Comparison of ENCODE assay signal across 17 cellular contexts in genomic region chr22:22798716-22799115, GRCh38.
DNase-seq lines count a peak whose midpoint lies in the region; ATAC-seq and TF ChIP-seq lines count a peak whose summit lies in the region.
"Had no signal": no experiment of that assay in that cellular context is flagged by ENCODE, and none has a peak within 500 bp of the region (broad histone marks: within the 10 kb centered on the region; RNA-seq: fewer than 3 reads in every experiment).

No MANE protein-coding gene starts in this region.

- no peak for DNase-seq in CD4-positive, CD25-positive, alpha-beta regulatory T cell
- DNase-seq in GM23338 (ENCODE audit: low spot score) (no peak), DMS53 treated with DMSO at 0.1 percent for 48 hours (lab: John Stamatoyannopoulos, UW; ENCODE audit: unreplicated experiment) (no peak)
- no peak for DNase-seq in effector memory CD8-positive, alpha-beta T cell
- no peak for DNase-seq in stimulated activated effector memory CD8-positive, alpha-beta T cell treated with anti-CD3 and anti-CD28 coated beads, Interleukin-12 subunit alpha, Interleukin-12 subunit beta, amount 100 ng/mL, for 72 hours (ENCODE audit: low spot score in 2 of 2)
- no peak for DNase-seq in activated T-cell treated with anti-CD3 and anti-CD28 coated beads, Interleukin-2, amount 50 U/mL, for 72 hours
- DNase-seq: Calu3, EL, GOT3, NCI-H1105, NCI-H2081 treated with DMSO at 0.1 percent for 48 hours, NCI-H510A, NCI-H748 treated with DMSO at 0.1 percent for 48 hours, SHP77 treated with DMSO at 0.1 percent for 48 hours, SK-N-SH had no signal

- no peaks in the 10 kb centered on the region; the same call in 1 of the 2 replicates for H4K20me1 ChIP-seq in GM23338 (replicated peaks; ENCODE audit: insufficient read depth)

- H3K36me3 ChIP-seq in CD4-positive, CD25-positive, alpha-beta regulatory T cell (ENCODE audit: control insufficient read depth, insufficient read depth, low read length), result no peaks in the 10 kb centered on the region
- H3K36me3 ChIP-seq in GM23338 (ENCODE audit: insufficient read depth), result no peaks in the 10 kb centered on the region

- peak overlapping the region in 2 of 3 donors; percentile 26 to 39 for H3K27ac Mint-ChIP-seq in CD4-positive, CD25-positive, alpha-beta regulatory T cell
- no peak overlapping the region for H3K27ac Mint-ChIP-seq in GM23338
- peak overlapping the region; percentile 73 to 88 for H3K27ac Mint-ChIP-seq in effector memory CD8-positive, alpha-beta T cell
- H3K27ac Mint-ChIP-seq in stimulated activated effector memory CD8-positive, alpha-beta T cell treated with anti-CD3 and anti-CD28 coated beads, Interleukin-12 subunit alpha, Interleukin-12 subunit beta, amount 100 ng/mL, for 72 hours, result peak overlapping the region; percentile 27
- H3K27ac Mint-ChIP-seq in activated T-cell treated with anti-CD3 and anti-CD28 coated beads, Interleukin-2, amount 50 U/mL, for 72 hours, result no peak overlapping the region
- H3K27ac Mint-ChIP-seq: CD14-positive monocyte had no signal

- H3K9me3 ChIP-seq in CD4-positive, CD25-positive, alpha-beta regulatory T cell (ENCODE audit: control insufficient read depth in 2 of 2, low read length in 2 of 2), result no peaks in the 10 kb centered on the region
- H3K9me3 ChIP-seq: SK-N-SH had no signal

- no peak for ATAC-seq in CD4-positive, CD25-positive, alpha-beta regulatory T cell (ENCODE audit: low read depth in 2 of 2)
- ATAC-seq in GM23338 (peak; percentile 62), HG02759 (IDR thresholded peaks at IDR 0.05; ENCODE audit: unreplicated experiment) (no peak)
- no peak for ATAC-seq in effector memory CD8-positive, alpha-beta T cell (replicated peaks)
- ATAC-seq in stimulated activated effector memory CD8-positive, alpha-beta T cell treated with anti-CD3 and anti-CD28 coated beads, Interleukin-12 subunit alpha, Interleukin-12 subunit beta, amount 100 ng/mL, for 72 hours, result no peak
- ATAC-seq in activated T-cell treated with anti-CD3 and anti-CD28 coated beads, Interleukin-2, amount 50 U/mL, for 72 hours (replicated peaks in 1 of 2), result no peak

- no peak overlapping the region for H3K27ac ChIP-seq in CD4-positive, CD25-positive, alpha-beta regulatory T cell (ENCODE audit: insufficient read depth, low read length, poor library complexity, severe bottlenecking)
- H3K27ac ChIP-seq in GM23338 (ENCODE audit: low read depth), result no peak overlapping the region

- no peaks in the 10 kb centered on the region for H3F3A ChIP-seq in GM23338 (replicated peaks; ENCODE audit: low read depth)

- TF ChIP-seq CTCF in GM23338 (conservative IDR thresholded peaks at IDR 0.05; ENCODE audit: low read depth in 2 of 2), result no peak

- no peak overlapping the region for H3K4me3 ChIP-seq in CD4-positive, CD25-positive, alpha-beta regulatory T cell (ENCODE audit: low read depth, low read length)
- no peak overlapping the region for H3K4me3 ChIP-seq in GM23338

- H3K4me2 ChIP-seq in GM23338, result no peak overlapping the region
- H3K4me2 ChIP-seq: SK-N-SH had no signal

- H3K27me3 ChIP-seq in CD4-positive, CD25-positive, alpha-beta regulatory T cell (ENCODE audit: control insufficient read depth, insufficient read depth, low read length), result no peaks in the 10 kb centered on the region
- peaks cover 100% of the 10 kb centered on the region for H3K27me3 ChIP-seq in GM23338 (ENCODE audit: insufficient read depth)

- no peaks in the 10 kb centered on the region for H3K36me3 Mint-ChIP-seq in CD4-positive, CD25-positive, alpha-beta regulatory T cell
- H3K36me3 Mint-ChIP-seq in GM23338 (ENCODE audit: low read depth), result no peaks in the 10 kb centered on the region
- H3K36me3 Mint-ChIP-seq in effector memory CD8-positive, alpha-beta T cell (ENCODE audit: insufficient read depth), result no peaks in the 10 kb centered on the region
- H3K36me3 Mint-ChIP-seq in stimulated activated effector memory CD8-positive, alpha-beta T cell treated with anti-CD3 and anti-CD28 coated beads, Interleukin-12 subunit alpha, Interleukin-12 subunit beta, amount 100 ng/mL, for 72 hours, result no peaks in the 10 kb centered on the region
- H3K36me3 Mint-ChIP-seq in activated T-cell treated with anti-CD3 and anti-CD28 coated beads, Interleukin-2, amount 50 U/mL, for 72 hours (ENCODE audit: insufficient read depth in 2 of 2), result no peaks in the 10 kb centered on the region
- H3K36me3 Mint-ChIP-seq: CD14-positive monocyte had no signal

- no peaks in the 10 kb centered on the region for H3K9me2 ChIP-seq in GM23338 (ENCODE audit: insufficient read depth)
- H3K9me2 ChIP-seq: SK-N-SH had no signal

- no peaks in the 10 kb centered on the region for H3K27me3 Mint-ChIP-seq in CD4-positive, CD25-positive, alpha-beta regulatory T cell
- peaks cover 60% of the 10 kb centered on the region for H3K27me3 Mint-ChIP-seq in GM23338 (ENCODE audit: insufficient read depth, low read depth, poor library complexity)
- no peaks in the 10 kb centered on the region for H3K27me3 Mint-ChIP-seq in effector memory CD8-positive, alpha-beta T cell
- no peaks in the 10 kb centered on the region for H3K27me3 Mint-ChIP-seq in activated T-cell treated with anti-CD3 and anti-CD28 coated beads, Interleukin-2, amount 50 U/mL, for 72 hours (ENCODE audit: low read depth)

- H3K4me3 Mint-ChIP-seq in CD4-positive, CD25-positive, alpha-beta regulatory T cell, result no peak overlapping the region
- H3K4me3 Mint-ChIP-seq in GM23338, result no peak overlapping the region
- H3K4me3 Mint-ChIP-seq in effector memory CD8-positive, alpha-beta T cell, result peak overlapping the region in 1 of 2 donors; percentile 27
- no peak overlapping the region for H3K4me3 Mint-ChIP-seq in stimulated activated effector memory CD8-positive, alpha-beta T cell treated with anti-CD3 and anti-CD28 coated beads, Interleukin-12 subunit alpha, Interleukin-12 subunit beta, amount 100 ng/mL, for 72 hours
- H3K4me3 Mint-ChIP-seq in activated T-cell treated with anti-CD3 and anti-CD28 coated beads, Interleukin-2, amount 50 U/mL, for 72 hours, result no peak overlapping the region

- H3K4me1 ChIP-seq in CD4-positive, CD25-positive, alpha-beta regulatory T cell (ENCODE audit: control insufficient read depth, insufficient read depth, low read length, poor library complexity, severe bottlenecking), result no peaks in the 10 kb centered on the region
- no peaks in the 10 kb centered on the region for H3K4me1 ChIP-seq in GM23338 (ENCODE audit: insufficient read depth)

- H3K79me2 ChIP-seq in GM23338 (replicated peaks; ENCODE audit: insufficient read depth), result no peaks in the 10 kb centered on the region

- peaks cover 0 to 27% (median 14%) of the 10 kb centered on the region in 4 donors for H3K4me1 Mint-ChIP-seq in CD4-positive, CD25-positive, alpha-beta regulatory T cell
- H3K4me1 Mint-ChIP-seq in GM23338, result peaks cover 3% of the 10 kb centered on the region; the same call in 2 of the 3 replicates
- peaks cover 46 to 66% of the 10 kb centered on the region in 2 donors for H3K4me1 Mint-ChIP-seq in effector memory CD8-positive, alpha-beta T cell (ENCODE audit: low read depth in 2 of 2)
- H3K4me1 Mint-ChIP-seq in stimulated activated effector memory CD8-positive, alpha-beta T cell treated with anti-CD3 and anti-CD28 coated beads, Interleukin-12 subunit alpha, Interleukin-12 subunit beta, amount 100 ng/mL, for 72 hours, result peaks cover 51% of the 10 kb centered on the region
- no peaks in the 10 kb centered on the region for H3K4me1 Mint-ChIP-seq in activated T-cell treated with anti-CD3 and anti-CD28 coated beads, Interleukin-2, amount 50 U/mL, for 72 hours (ENCODE audit: low read depth)

- peaks cover 0 to 5% (median 0%) of the 10 kb centered on the region in 7 donors for H3K9me3 Mint-ChIP-seq in CD4-positive, CD25-positive, alpha-beta regulatory T cell
- no peaks in the 10 kb centered on the region for H3K9me3 Mint-ChIP-seq in GM23338
- H3K9me3 Mint-ChIP-seq in effector memory CD8-positive, alpha-beta T cell, result peaks cover 0 to 6% of the 10 kb centered on the region in 2 donors
- no peaks in the 10 kb centered on the region for H3K9me3 Mint-ChIP-seq in stimulated activated effector memory CD8-positive, alpha-beta T cell treated with anti-CD3 and anti-CD28 coated beads, Interleukin-12 subunit alpha, Interleukin-12 subunit beta, amount 100 ng/mL, for 72 hours
- H3K9me3 Mint-ChIP-seq in activated T-cell treated with anti-CD3 and anti-CD28 coated beads, Interleukin-2, amount 50 U/mL, for 72 hours, result no peaks in the 10 kb centered on the region
- H3K9me3 Mint-ChIP-seq: CD14-positive monocyte had no signal

- H2AFZ ChIP-seq in GM23338, result no peak overlapping the region

Comparison
In these comparisons a context has a peak if more than half of its experiments do, and no peak if none do; other contexts are left out.
1. H3K27ac Mint-ChIP-seq: peak in CD4-positive, CD25-positive, alpha-beta regulatory T cell (2 of 3), effector memory CD8-positive, alpha-beta T cell (2 of 2) and stimulated activated effector memory CD8-positive, alpha-beta T cell treated with anti-CD3 and anti-CD28 coated beads, Interleukin-12 subunit alpha, Interleukin-12 subunit beta, amount 100 ng/mL, for 72 hours (single experiment); none in GM23338 (single experiment) and activated T-cell treated with anti-CD3 and anti-CD28 coated beads, Interleukin-2, amount 50 U/mL, for 72 hours (single experiment).